In the genomic region with DNA sequence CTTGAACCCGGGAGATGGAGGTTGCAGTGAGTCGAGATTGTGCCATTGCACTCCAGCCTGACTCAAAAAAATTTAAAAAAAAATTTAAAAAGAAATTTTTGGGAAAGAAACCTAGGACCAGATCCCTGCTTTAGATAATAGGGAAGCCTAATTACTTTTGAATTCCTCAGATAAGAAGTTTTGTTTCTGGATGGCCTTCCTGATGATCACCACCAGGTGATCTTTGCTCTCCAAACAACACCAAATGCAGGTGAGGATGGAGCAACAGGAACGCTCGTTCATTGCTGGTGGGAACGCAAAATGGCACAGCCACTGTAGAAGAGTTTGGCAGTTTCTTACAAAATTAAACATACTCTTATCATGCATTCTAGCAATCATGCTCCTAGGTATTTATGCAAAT, we compare ENCODE assay signal across 31 cellular contexts.
"Had no signal": no experiment of that assay in that cellular context is flagged by ENCODE, and none has a peak within 500 bp of the region (broad histone marks: within the 10 kb centered on the region; RNA-seq: fewer than 3 reads in every experiment).

No MANE protein-coding gene starts in this region.

- H3K27me3 Mint-ChIP-seq: naive B cell; naive thymus-derived CD8-positive, alpha-beta T cell; natural killer cell treated with Interleukin-12 subunit alpha and Interleukin-12 subunit beta and Interleukin-15 and Interleukin-18, amount 100 ng/mL, for 72 hours; stimulated activated memory B cell treated with anti-CD40 and anti-IgM and Interleukin-4, amounts not matched to agents 10 μg/mL and 1 μg/mL and 100 μg/mL, for 72 hours; stimulated activated naive CD8-positive, alpha-beta T cell treated with anti-CD3 and anti-CD28 coated beads, Interleukin-15, amount 100 ng/mL, for 72 hours had no signal

- ATAC-seq: naive thymus-derived CD8-positive, alpha-beta T cell; natural killer cell treated with Interleukin-12 subunit alpha and Interleukin-12 subunit beta and Interleukin-15 and Interleukin-18, amount 100 ng/mL, for 72 hours; pancreas; right cardiac atrium; sciatic nerve; stimulated activated memory B cell treated with anti-CD40 and anti-IgM and Interleukin-4, amounts not matched to agents 10 μg/mL and 1 μg/mL and 100 μg/mL, for 72 hours; stimulated activated naive CD8-positive, alpha-beta T cell treated with anti-CD3 and anti-CD28 coated beads, Interleukin-15, amount 100 ng/mL, for 72 hours; stimulated activated naive CD8-positive, alpha-beta T cell treated with anti-CD3 and anti-CD28 coated beads, Interleukin-15, Interleukin-2, amounts not matched to agents 100 U/mL and 50 U/mL, for 24 hours; upper lobe of right lung had no signal

- H3K27me3 ChIP-seq: pancreas, spleen, suprapubic skin, testis, tibial artery, transverse colon, upper lobe of right lung, uterus had no signal

- H3K4me3 ChIP-seq: pancreas, prostate gland, skin epidermis, smooth muscle cell, spleen, suprapubic skin, testis, tibial artery, transverse colon, upper lobe of right lung, uterus had no signal

- H3K27ac ChIP-seq: neutrophil, pancreas, prostate gland, skin epidermis, spleen, suprapubic skin, testis, tibial artery, transverse colon, upper lobe of right lung, uterus had no signal

- H3K4me2 ChIP-seq: smooth muscle cell had no signal

- DNase-seq: naive B cell; naive thymus-derived CD8-positive, alpha-beta T cell; nephron progenitor cell; nucleus accumbens; pancreas; retina; spleen; stimulated activated CD4-positive, alpha-beta T cell treated with anti-CD3 and anti-CD28 coated beads, Interleukin-12 subunit alpha, Interleukin-12 subunit beta, amount 100 ng/mL, for 4 hours; stimulated activated CD4-positive, alpha-beta T cell treated with anti-CD3 and anti-CD28 coated beads, Interleukin-1b, Interleukin-23, amount 100 ng/mL, for 48 hours; stimulated activated CD4-positive, alpha-beta T cell treated with anti-CD3 and anti-CD28 coated beads, Interleukin-4, amount 100 ng/mL, for 1 hour; stimulated activated CD4-positive, alpha-beta T cell treated with anti-CD3 and anti-CD28 coated beads, Interleukin-4, amount 100 ng/mL, for 4 hours; stimulated activated CD8-positive, alpha-beta memory T cell treated with anti-CD3 and anti-CD28 coated beads, Interleukin-4, amount 100 ng/mL, for 48 hours; stimulated activated naive CD4-positive, alpha-beta T cell; stimulated activated naive CD8-positive, alpha-beta T cell treated with anti-CD3 and anti-CD28 coated beads, Interleukin-15, amount 100 ng/mL, for 72 hours; stimulated activated naive CD8-positive, alpha-beta T cell treated with anti-CD3 and anti-CD28 coated beads, Interleukin-15, Interleukin-2, amounts not matched to agents 100 U/mL and 50 U/mL, for 24 hours; substantia nigra; testis; tibial artery; transverse colon; upper lobe of right lung; uterus had no signal

- H3K4me3 Mint-ChIP-seq: naive thymus-derived CD8-positive, alpha-beta T cell; natural killer cell treated with Interleukin-12 subunit alpha and Interleukin-12 subunit beta and Interleukin-15 and Interleukin-18, amount 100 ng/mL, for 72 hours; nephron progenitor cell; neural crest cell; stimulated activated memory B cell treated with anti-CD40 and anti-IgM and Interleukin-4, amounts not matched to agents 10 μg/mL and 1 μg/mL and 100 μg/mL, for 72 hours; stimulated activated naive CD8-positive, alpha-beta T cell treated with anti-CD3 and anti-CD28 coated beads, Interleukin-15, amount 100 ng/mL, for 72 hours had no signal

- H3K4me1 Mint-ChIP-seq: stimulated activated memory B cell treated with anti-CD40 and anti-IgM and Interleukin-4, amounts not matched to agents 10 μg/mL and 1 μg/mL and 100 μg/mL, for 72 hours; stimulated activated naive CD8-positive, alpha-beta T cell treated with anti-CD3 and anti-CD28 coated beads, Interleukin-15, amount 100 ng/mL, for 72 hours had no signal

- H3K36me3 Mint-ChIP-seq: naive B cell; naive thymus-derived CD8-positive, alpha-beta T cell; natural killer cell treated with Interleukin-12 subunit alpha and Interleukin-12 subunit beta and Interleukin-15 and Interleukin-18, amount 100 ng/mL, for 72 hours; stimulated activated memory B cell treated with anti-CD40 and anti-IgM and Interleukin-4, amounts not matched to agents 10 μg/mL and 1 μg/mL and 100 μg/mL, for 72 hours had no signal

- H3K36me3 ChIP-seq: neutrophil, pancreas, prostate gland, spleen, suprapubic skin, transverse colon, upper lobe of right lung, uterus had no signal

- H3K27ac Mint-ChIP-seq: naive thymus-derived CD8-positive, alpha-beta T cell; natural killer cell treated with Interleukin-12 subunit alpha and Interleukin-12 subunit beta and Interleukin-15 and Interleukin-18, amount 100 ng/mL, for 72 hours; nephron progenitor cell; stimulated activated memory B cell treated with anti-CD40 and anti-IgM and Interleukin-4, amounts not matched to agents 10 μg/mL and 1 μg/mL and 100 μg/mL, for 72 hours; stimulated activated naive CD8-positive, alpha-beta T cell treated with anti-CD3 and anti-CD28 coated beads, Interleukin-15, amount 100 ng/mL, for 72 hours had no signal

- H3K9me3 Mint-ChIP-seq: naive B cell; naive thymus-derived CD8-positive, alpha-beta T cell; natural killer cell treated with Interleukin-12 subunit alpha and Interleukin-12 subunit beta and Interleukin-15 and Interleukin-18, amount 100 ng/mL, for 72 hours; nephron progenitor cell; neural crest cell; stimulated activated memory B cell treated with anti-CD40 and anti-IgM and Interleukin-4, amounts not matched to agents 10 μg/mL and 1 μg/mL and 100 μg/mL, for 72 hours; stimulated activated naive CD8-positive, alpha-beta T cell treated with anti-CD3 and anti-CD28 coated beads, Interleukin-15, amount 100 ng/mL, for 72 hours had no signal

- H3K9me3 ChIP-seq: neutrophil, pancreas, prostate gland, spleen, suprapubic skin, testis, tibial artery, transverse colon, upper lobe of right lung, uterus had no signal

- H3K4me1 ChIP-seq: pancreas, prostate gland, testis, tibial artery, upper lobe of right lung, uterus had no signal
